14 cellular contexts compared by ENCODE assay signal in the genomic region with DNA sequence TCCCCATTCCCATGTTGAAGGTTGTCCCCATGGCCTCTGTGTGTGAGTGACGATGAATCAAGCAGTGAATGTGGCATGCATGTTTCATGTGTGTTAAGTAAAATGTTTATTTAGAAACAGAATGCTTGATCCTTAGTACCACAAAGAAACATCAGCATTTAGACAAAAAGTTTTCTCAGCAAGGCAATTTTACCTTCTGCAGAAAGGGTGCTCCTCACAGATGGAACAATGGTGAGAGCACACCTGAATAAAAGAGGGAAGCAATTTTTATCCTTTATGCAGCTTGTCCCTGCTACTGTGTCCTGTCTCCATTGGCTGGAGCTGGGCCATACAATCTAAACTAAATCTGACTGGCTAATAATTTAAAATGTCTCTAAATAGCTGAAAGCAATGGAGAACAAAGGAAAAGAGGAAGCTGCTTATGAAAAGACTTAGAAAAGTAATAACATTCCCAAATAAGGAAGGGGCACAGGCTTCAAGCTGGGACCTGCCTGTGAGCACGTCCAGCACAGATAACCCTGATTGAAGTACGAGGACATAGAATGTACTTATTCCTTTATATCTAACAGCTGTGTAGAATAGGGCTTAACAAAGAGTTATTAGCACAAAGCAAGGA.
DNase-seq lines count a peak whose midpoint lies in the region; ATAC-seq, FAIRE-seq and TF ChIP-seq lines count a peak whose summit lies in the region.
"Had no signal": no experiment of that assay in that cellular context is flagged by ENCODE, and none has a peak within 500 bp of the region (broad histone marks: within the 10 kb centered on the region; RNA-seq: fewer than 3 reads in every experiment).

No MANE protein-coding gene starts in this region.

- H3K27ac ChIP-seq in HEK293 (ENCODE audit: extremely low read depth, low read depth, low read length) = no peak overlapping the region
- H3K27ac ChIP-seq: BLaER1 treated with 17β-estradiol and CSF1 and Interleukin-3, amounts not matched to agents 10 nM and 100 nM had no signal

- CTCF ChIA-PET in HEK293 (lab: Yijun Ruan, JAX) = no interaction called here

- no peak for TF ChIP-seq CTCF in HEK293 (tag by site-specific recombination; IDR thresholded peaks at IDR 0.05)

- FAIRE-seq in urothelium cell line (lab: Jason Lieb, UNC) = peak; percentile 35
- FAIRE-seq: H1 had no signal

- no peak for ATAC-seq in GM21529 (IDR thresholded peaks at IDR 0.05; ENCODE audit: unreplicated experiment)

- H3K36me3 ChIP-seq in HEK293 (ENCODE audit: control insufficient read depth in 2 of 2, insufficient read depth in 1 of 2, low read length in 2 of 2) = no peaks in the 10 kb centered on the region
- H3K36me3 ChIP-seq: HAP-1 had no signal

- no peak overlapping the region for H3K4me3 ChIP-seq in HEK293 (ENCODE audit: low read depth, low read length)
- H3K4me3 ChIP-seq: HAP-1 had no signal

- H3K4me1 ChIP-seq in HEK293 (ENCODE audit: control insufficient read depth, insufficient read depth, low read length) = no peaks in the 10 kb centered on the region
- H3K4me1 ChIP-seq: BLaER1 treated with 17β-estradiol and CSF1 and Interleukin-3, amounts not matched to agents 10 nM and 100 nM; HAP-1 had no signal

- H3K9me3 ChIP-seq in HEK293 (ENCODE audit: control insufficient read depth, insufficient read depth, low read depth, low read length) = no peaks in the 10 kb centered on the region

- POLR2A ChIA-PET in HEK293 (lab: Yijun Ruan, JAX) = no interaction called here

- DNase-seq in SKM-1 (lab: John Stamatoyannopoulos, UW; ENCODE audit: unreplicated experiment) = peak; percentile 23
- DNase-seq in SKM-1 treated with dmso at 0.1 percent for 144 hours (lab: John Stamatoyannopoulos, UW; ENCODE audit: unreplicated experiment) = no peak
- DNase-seq in NCI-H128 (lab: John Stamatoyannopoulos, UW; ENCODE audit: unreplicated experiment) = peak; percentile 3
- DNase-seq in urothelium cell line (ENCODE audit: low spot score) = no peak
- DNase-seq in dedifferentiated amniotic fluid mesenchymal stem cell (ENCODE audit: extremely low spot score) = no peak
- DNase-seq: 8988T; ACHN; CD4-positive, CD25-positive, alpha-beta regulatory T cell; DMS 273 treated with DMSO at 0.1 percent for 48 hours had no signal

TF ChIP-seq in HEK293, 187 proteins besides CTCF, POLR2A, EP300 and RAD21:
- TF ChIP-seq, protein P1, sequence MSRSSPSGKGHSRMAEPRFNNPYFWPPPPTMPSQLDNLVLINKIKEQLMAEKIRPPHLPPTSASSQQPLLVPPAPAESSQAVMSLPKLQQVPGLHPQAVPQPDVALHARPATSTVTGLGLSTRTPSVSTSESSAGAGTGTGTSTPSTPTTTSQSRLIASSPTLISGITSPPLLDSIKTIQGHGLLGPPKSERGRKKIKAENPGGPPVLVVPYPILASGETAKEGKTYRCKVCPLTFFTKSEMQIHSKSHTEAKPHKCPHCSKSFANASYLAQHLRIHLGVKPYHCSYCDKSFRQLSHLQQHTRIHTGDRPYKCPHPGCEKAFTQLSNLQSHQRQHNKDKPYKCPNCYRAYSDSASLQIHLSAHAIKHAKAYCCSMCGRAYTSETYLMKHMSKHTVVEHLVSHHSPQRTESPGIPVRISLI (tag by site-specific recombination; IDR thresholded peaks at IDR 0.05) = no peak
- TF ChIP-seq ZNF214 (tag by site-specific recombination; IDR thresholded peaks at IDR 0.05; ENCODE audit: borderline replicate concordance) (no peak), ZNF707 (tag by site-specific recombination; IDR thresholded peaks at IDR 0.05) (no peak), ZNF266 (tag by site-specific recombination; IDR thresholded peaks at IDR 0.05; ENCODE audit: low read depth) (no peak), ZNF785 (tag by site-specific recombination; IDR thresholded peaks at IDR 0.05) (no peak), ZNF629 (tag by site-specific recombination; IDR thresholded peaks at IDR 0.05) (no peak), SETDB1 (IDR thresholded peaks at IDR 0.05; ENCODE audit: insufficient read length, low read length) (peak; percentile 99), TRIM28 (IDR thresholded peaks at IDR 0.05; ENCODE audit: borderline replicate concordance, low read length) (no peak)
- TF ChIP-seq, protein P2, sequence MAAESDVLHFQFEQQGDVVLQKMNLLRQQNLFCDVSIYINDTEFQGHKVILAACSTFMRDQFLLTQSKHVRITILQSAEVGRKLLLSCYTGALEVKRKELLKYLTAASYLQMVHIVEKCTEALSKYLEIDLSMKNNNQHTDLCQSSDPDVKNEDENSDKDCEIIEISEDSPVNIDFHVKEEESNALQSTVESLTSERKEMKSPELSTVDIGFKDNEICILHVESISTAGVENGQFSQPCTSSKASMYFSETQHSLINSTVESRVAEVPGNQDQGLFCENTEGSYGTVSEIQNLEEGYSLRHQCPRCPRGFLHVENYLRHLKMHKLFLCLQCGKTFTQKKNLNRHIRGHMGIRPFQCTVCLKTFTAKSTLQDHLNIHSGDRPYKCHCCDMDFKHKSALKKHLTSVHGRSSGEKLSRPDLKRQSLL (tag by site-specific recombination; IDR thresholded peaks at IDR 0.05) = no peak

Comparison
In these comparisons a context has a peak if more than half of its experiments do, and no peak if none do; other contexts are left out.
1. DNase-seq: peak in SKM-1 (single experiment) and NCI-H128 (single experiment); none in SKM-1 treated with dmso at 0.1 percent for 144 hours (single experiment), urothelium cell line (single experiment) and dedifferentiated amniotic fluid mesenchymal stem cell (single experiment).